Comparison of ENCODE assay signal across 1 cellular context in the genomic region with DNA sequence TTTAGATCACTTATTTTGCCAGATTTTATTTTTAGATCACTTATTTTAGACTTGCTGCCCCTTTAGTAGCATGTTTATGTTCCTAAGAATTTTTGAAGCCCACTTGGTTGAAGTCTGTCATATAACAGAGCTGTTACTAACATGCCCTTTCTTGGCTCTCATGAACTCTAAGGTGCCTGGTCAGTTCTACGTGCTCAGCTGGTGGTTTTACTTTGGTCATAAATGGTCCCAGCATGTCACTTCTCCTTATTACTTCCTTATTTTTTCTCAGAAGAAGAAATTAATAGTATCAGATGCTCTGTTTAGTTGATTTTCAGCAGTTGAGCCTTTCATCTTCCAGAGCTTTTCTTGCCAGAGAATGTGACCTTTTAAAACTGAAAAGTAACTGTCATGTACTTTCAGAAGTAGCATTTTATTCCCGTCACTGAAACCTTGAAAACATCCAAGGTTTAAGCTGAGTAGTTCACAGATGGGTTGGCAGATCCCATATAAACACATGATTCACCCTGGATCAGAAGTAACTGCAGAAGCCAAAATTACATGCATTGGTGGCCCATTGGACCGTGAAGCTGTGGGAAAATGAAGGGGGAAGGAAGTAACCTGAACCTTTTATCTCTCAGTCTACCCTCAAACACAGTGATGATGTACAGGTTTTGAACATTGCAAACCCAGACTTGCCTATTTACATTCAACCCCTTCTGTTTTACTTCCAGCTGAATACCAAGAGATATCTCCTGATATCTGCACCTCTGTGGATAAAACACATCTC.
TF ChIP-seq lines count a peak whose summit lies in the region.

No MANE protein-coding gene starts in this region.

TF ChIP-seq in GM23338, 12 proteins besides CTCF, POLR2A, EP300 and RAD21 (continued from another document):
- TF ChIP-seq, protein P1, sequence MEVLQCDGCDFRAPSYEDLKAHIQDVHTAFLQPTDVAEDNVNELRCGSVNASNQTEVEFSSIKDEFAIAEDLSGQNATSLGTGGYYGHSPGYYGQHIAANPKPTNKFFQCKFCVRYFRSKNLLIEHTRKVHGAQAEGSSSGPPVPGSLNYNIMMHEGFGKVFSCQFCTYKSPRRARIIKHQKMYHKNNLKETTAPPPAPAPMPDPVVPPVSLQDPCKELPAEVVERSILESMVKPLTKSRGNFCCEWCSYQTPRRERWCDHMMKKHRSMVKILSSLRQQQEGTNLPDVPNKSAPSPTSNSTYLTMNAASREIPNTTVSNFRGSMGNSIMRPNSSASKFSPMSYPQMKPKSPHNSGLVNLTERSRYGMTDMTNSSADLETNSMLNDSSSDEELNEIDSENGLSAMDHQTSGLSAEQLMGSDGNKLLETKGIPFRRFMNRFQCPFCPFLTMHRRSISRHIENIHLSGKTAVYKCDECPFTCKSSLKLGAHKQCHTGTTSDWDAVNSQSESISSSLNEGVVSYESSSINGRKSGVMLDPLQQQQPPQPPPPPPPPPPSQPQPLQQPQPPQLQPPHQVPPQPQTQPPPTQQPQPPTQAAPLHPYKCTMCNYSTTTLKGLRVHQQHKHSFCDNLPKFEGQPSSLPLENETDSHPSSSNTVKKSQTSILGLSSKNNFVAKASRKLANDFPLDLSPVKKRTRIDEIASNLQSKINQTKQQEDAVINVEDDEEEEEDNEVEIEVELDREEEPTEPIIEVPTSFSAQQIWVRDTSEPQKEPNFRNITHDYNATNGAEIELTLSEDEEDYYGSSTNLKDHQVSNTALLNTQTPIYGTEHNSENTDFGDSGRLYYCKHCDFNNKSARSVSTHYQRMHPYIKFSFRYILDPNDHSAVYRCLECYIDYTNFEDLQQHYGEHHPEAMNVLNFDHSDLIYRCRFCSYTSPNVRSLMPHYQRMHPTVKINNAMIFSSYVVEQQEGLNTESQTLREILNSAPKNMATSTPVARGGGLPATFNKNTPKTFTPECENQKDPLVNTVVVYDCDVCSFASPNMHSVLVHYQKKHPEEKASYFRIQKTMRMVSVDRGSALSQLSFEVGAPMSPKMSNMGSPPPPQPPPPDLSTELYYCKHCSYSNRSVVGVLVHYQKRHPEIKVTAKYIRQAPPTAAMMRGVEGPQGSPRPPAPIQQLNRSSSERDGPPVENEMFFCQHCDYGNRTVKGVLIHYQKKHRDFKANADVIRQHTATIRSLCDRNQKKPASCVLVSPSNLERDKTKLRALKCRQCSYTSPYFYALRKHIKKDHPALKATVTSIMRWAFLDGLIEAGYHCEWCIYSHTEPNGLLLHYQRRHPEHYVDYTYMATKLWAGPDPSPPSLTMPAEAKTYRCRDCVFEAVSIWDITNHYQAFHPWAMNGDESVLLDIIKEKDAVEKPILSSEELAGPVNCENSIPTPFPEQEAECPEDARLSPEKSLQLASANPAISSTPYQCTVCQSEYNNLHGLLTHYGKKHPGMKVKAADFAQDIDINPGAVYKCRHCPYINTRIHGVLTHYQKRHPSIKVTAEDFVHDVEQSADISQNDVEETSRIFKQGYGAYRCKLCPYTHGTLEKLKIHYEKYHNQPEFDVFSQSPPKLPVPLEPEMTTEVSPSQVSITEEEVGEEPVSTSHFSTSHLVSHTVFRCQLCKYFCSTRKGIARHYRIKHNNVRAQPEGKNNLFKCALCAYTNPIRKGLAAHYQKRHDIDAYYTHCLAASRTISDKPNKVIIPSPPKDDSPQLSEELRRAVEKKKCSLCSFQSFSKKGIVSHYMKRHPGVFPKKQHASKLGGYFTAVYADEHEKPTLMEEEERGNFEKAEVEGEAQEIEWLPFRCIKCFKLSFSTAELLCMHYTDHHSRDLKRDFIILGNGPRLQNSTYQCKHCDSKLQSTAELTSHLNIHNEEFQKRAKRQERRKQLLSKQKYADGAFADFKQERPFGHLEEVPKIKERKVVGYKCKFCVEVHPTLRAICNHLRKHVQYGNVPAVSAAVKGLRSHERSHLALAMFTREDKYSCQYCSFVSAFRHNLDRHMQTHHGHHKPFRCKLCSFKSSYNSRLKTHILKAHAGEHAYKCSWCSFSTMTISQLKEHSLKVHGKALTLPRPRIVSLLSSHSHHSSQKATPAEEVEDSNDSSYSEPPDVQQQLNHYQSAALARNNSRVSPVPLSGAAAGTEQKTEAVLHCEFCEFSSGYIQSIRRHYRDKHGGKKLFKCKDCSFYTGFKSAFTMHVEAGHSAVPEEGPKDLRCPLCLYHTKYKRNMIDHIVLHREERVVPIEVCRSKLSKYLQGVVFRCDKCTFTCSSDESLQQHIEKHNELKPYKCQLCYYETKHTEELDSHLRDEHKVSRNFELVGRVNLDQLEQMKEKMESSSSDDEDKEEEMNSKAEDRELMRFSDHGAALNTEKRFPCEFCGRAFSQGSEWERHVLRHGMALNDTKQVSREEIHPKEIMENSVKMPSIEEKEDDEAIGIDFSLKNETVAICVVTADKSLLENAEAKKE (CRISPR knock-in tag; IDR thresholded peaks at IDR 0.05) = no peak
- TF ChIP-seq CREB1 (CRISPR knock-in tag; IDR thresholded peaks at IDR 0.05; ENCODE audit: low read depth) = no peak
